ENCODE assay signal across 22 cellular contexts in genomic region chr10:12444981-12445700, GRCh38.
DNase-seq lines count a peak whose midpoint lies in the region; ATAC-seq, FAIRE-seq and TF ChIP-seq lines count a peak whose summit lies in the region.
"Had no signal": no experiment of that assay in that cellular context is flagged by ENCODE, and none has a peak within 500 bp of the region (broad histone marks: within the 10 kb centered on the region; RNA-seq: fewer than 3 reads in every experiment).

No MANE protein-coding gene starts in this region.

- peaks cover 36% of the 10 kb centered on the region for H3K4me1 Mint-ChIP-seq in activated CD4-positive, alpha-beta T cell treated with anti-CD3 and anti-CD28 coated beads for 36 hours
- peaks cover 23% of the 10 kb centered on the region for H3K4me1 Mint-ChIP-seq in activated CD4-positive, alpha-beta T cell treated with anti-CD3 and anti-CD28 coated beads, Interleukin-2, amount 10 ng/mL, durations not matched to agents 7 days and 5 days
- peaks cover 42% of the 10 kb centered on the region for H3K4me1 Mint-ChIP-seq in memory B cell
- H3K4me1 Mint-ChIP-seq: nephron progenitor cell had no signal

- DNase-seq in activated CD4-positive, alpha-beta T cell treated with anti-CD3 and anti-CD28 coated beads for 36 hours: no peak
- no peak for DNase-seq in activated CD4-positive, alpha-beta T cell treated with anti-CD3 and anti-CD28 coated beads, Interleukin-2, amount 10 ng/mL, durations not matched to agents 7 days and 5 days
- DNase-seq in K562 (ENCODE audit: extremely low read depth in 1 of 4, low spot score in 3 of 4) (no peak), memory B cell (ENCODE audit: low spot score in 2 of 2) (no peak), uterus (no peak), NCI-H1694 (lab: John Stamatoyannopoulos, UW) (no peak)
- DNase-seq in activated naive CD4-positive, alpha-beta T cell treated with anti-CD3 and anti-CD28 coated beads, Interleukin-2, amount 50 U/mL, for 16 hours: no peak
- DNase-seq: activated CD8-positive, alpha-beta memory T cell treated with anti-CD3 and anti-CD28 coated beads for 24 hours; DMS153; effector memory CD4-positive, alpha-beta T cell; GOT3; NCI-H187 treated with DMSO at 0.1 percent for 48 hours; nephron progenitor cell; stimulated activated CD4-positive, alpha-beta T cell treated with anti-CD3 and anti-CD28 coated beads, Interleukin-4, amount 100 ng/mL, for 1 hour; substantia nigra; WERI-Rb-1 had no signal

- H3K9me3 ChIP-seq in K562 (replicated peaks; ENCODE audit: control insufficient read depth, insufficient read depth, low read depth, low read length) (no peaks in the 10 kb centered on the region), uterus (no peaks in the 10 kb centered on the region)

- H3K4me2 ChIP-seq in K562 (ENCODE audit: insufficient read depth, low read length): no peak overlapping the region
- H3K4me2 ChIP-seq: BLaER1 had no signal

- H3K36me3 ChIP-seq in K562 (ENCODE audit: control insufficient read depth, insufficient read depth, low read length) (no peaks in the 10 kb centered on the region), uterus (no peaks in the 10 kb centered on the region)
- H3K36me3 ChIP-seq: BLaER1, cardiac muscle cell, WERI-Rb-1 had no signal

- H3K4me3 Mint-ChIP-seq in activated CD4-positive, alpha-beta T cell treated with anti-CD3 and anti-CD28 coated beads for 36 hours: no peak overlapping the region
- H3K4me3 Mint-ChIP-seq in activated CD4-positive, alpha-beta T cell treated with anti-CD3 and anti-CD28 coated beads, Interleukin-2, amount 10 ng/mL, durations not matched to agents 7 days and 5 days: no peak overlapping the region
- H3K4me3 Mint-ChIP-seq in memory B cell: no peak overlapping the region
- H3K4me3 Mint-ChIP-seq: nephron progenitor cell had no signal

- no peaks in the 10 kb centered on the region for H4K20me1 ChIP-seq in K562 (replicated peaks; ENCODE audit: control insufficient read depth, insufficient read depth, low read length)

- no peaks in the 10 kb centered on the region; a peak in 1 of 5 replicates for H3K27me3 ChIP-seq in K562 (ENCODE audit: control insufficient read depth in 2 of 2, insufficient read depth in 2 of 2, low read length in 2 of 2)
- H3K27me3 ChIP-seq in uterus: no peaks in the 10 kb centered on the region
- H3K27me3 ChIP-seq: BLaER1, cardiac muscle cell had no signal

- no peak for FAIRE-seq in K562 (lab: Jason Lieb, UNC)
- FAIRE-seq: small intestine had no signal

- no peak overlapping the region for H3K9ac ChIP-seq in K562 (ENCODE audit: insufficient read depth in 1 of 2, low read depth in 2 of 2, low read length in 2 of 2)
- H3K9ac ChIP-seq: BLaER1 had no signal

- TF ChIP-seq EP300 in K562 (IDR thresholded peaks at IDR 0.05; ENCODE audit: low read length): no peak

- H2AFZ ChIP-seq in K562 (ENCODE audit: low read depth, low read length): 0 out of 2 replicates have a peak overlapping the region, but pooled peaks have one; percentile 27

- no peaks in the 10 kb centered on the region for H3K27me3 Mint-ChIP-seq in activated CD4-positive, alpha-beta T cell treated with anti-CD3 and anti-CD28 coated beads for 36 hours
- peaks cover 4% of the 10 kb centered on the region for H3K27me3 Mint-ChIP-seq in activated CD4-positive, alpha-beta T cell treated with anti-CD3 and anti-CD28 coated beads, Interleukin-2, amount 10 ng/mL, durations not matched to agents 7 days and 5 days
- no peaks in the 10 kb centered on the region for H3K27me3 Mint-ChIP-seq in memory B cell
- H3K27me3 Mint-ChIP-seq: progenitor cell of endocrine pancreas had no signal

- H3K4me3 ChIP-seq in K562 (no peak overlapping the region), uterus (no peak overlapping the region)
- H3K4me3 ChIP-seq: BLaER1, cardiac muscle cell had no signal

- no TSS peak for BruUV-seq in K562 (replicated peaks; lab: Mats Ljungman, UMichigan)

- H3K79me2 ChIP-seq in K562 (ENCODE audit: control insufficient read depth, insufficient read depth, low read length): no peaks in the 10 kb centered on the region

- H3K4me1 ChIP-seq in K562 (replicated peaks in 1 of 2; ENCODE audit: control insufficient read depth in 2 of 2, insufficient read depth in 2 of 2, low read length in 2 of 2): no peaks in the 10 kb centered on the region
- H3K4me1 ChIP-seq in uterus: no peaks in the 10 kb centered on the region

- in situ Hi-C loops in K562 (cut with MboI): no loop called here

- CTCF ChIA-PET in activated CD4-positive, alpha-beta T cell treated with anti-CD3 and anti-CD28 coated beads for 36 hours (lab: Charles Lee): no interaction called here
- CTCF ChIA-PET in activated CD4-positive, alpha-beta T cell treated with anti-CD3 and anti-CD28 coated beads, Interleukin-2, amount 10 ng/mL, durations not matched to agents 7 days and 5 days (lab: Charles Lee): no interaction called here
- CTCF ChIA-PET in K562 (lab: Yijun Ruan, JAX; ENCODE audit: low intra/inter-chr PET ratio): no interaction called here

- TF ChIP-seq CTCF in K562 (IDR thresholded peaks at IDR 0.05 in 2 of 3, conservative IDR thresholded peaks at IDR 0.05 in 1 of 3; ENCODE audit: insufficient read depth in 2 of 3, low read depth in 1 of 3, low read length in 3 of 3): no peak
- no peak for TF ChIP-seq CTCF in uterus (IDR thresholded peaks at IDR 0.05)

- intact Hi-C loops in activated CD4-positive, alpha-beta T cell treated with anti-CD3 and anti-CD28 coated beads for 36 hours (cut with DNase I, micrococcal nuclease): loop anchor here in 1 of 2 experiments (5.0 kb wide), 3 partner anchors 248 to 337 kb away; partner anchors contain the start of genes CDC123 and NUDT5
- intact Hi-C loops in K562 (cut with micrococcal nuclease): no loop called here
- intact Hi-C loops in uterus (cut with DNase I; ENCODE audit: low total_unique reads): no loop called here

- peaks cover 8% of the 10 kb centered on the region for H3K36me3 Mint-ChIP-seq in activated CD4-positive, alpha-beta T cell treated with anti-CD3 and anti-CD28 coated beads for 36 hours (ENCODE audit: low read depth)
- peaks cover 5% of the 10 kb centered on the region for H3K36me3 Mint-ChIP-seq in activated CD4-positive, alpha-beta T cell treated with anti-CD3 and anti-CD28 coated beads, Interleukin-2, amount 10 ng/mL, durations not matched to agents 7 days and 5 days (ENCODE audit: low read depth)
- peaks cover 7% of the 10 kb centered on the region for H3K36me3 Mint-ChIP-seq in memory B cell

- TF ChIP-seq POLR2A in K562 (conservative IDR thresholded peaks at IDR 0.05): no peak
- TF ChIP-seq POLR2A in uterus (IDR thresholded peaks at IDR 0.05): no peak

- H3K9me3 Mint-ChIP-seq in activated CD4-positive, alpha-beta T cell treated with anti-CD3 and anti-CD28 coated beads for 36 hours (ENCODE audit: low read depth): peaks cover 9% of the 10 kb centered on the region
- H3K9me3 Mint-ChIP-seq in activated CD4-positive, alpha-beta T cell treated with anti-CD3 and anti-CD28 coated beads, Interleukin-2, amount 10 ng/mL, durations not matched to agents 7 days and 5 days: peaks cover 13% of the 10 kb centered on the region
- no peaks in the 10 kb centered on the region for H3K9me3 Mint-ChIP-seq in memory B cell

- TF ChIP-seq RAD21 in K562 (CRISPR knock-in tag; conservative IDR thresholded peaks at IDR 0.05 in 1 of 2, IDR thresholded peaks at IDR 0.05 in 1 of 2): no peak

- POLR2A ChIA-PET in activated CD4-positive, alpha-beta T cell treated with anti-CD3 and anti-CD28 coated beads for 36 hours (lab: Charles Lee): no interaction called here
- POLR2A ChIA-PET in activated CD4-positive, alpha-beta T cell treated with anti-CD3 and anti-CD28 coated beads, Interleukin-2, amount 10 ng/mL, durations not matched to agents 7 days and 5 days (lab: Charles Lee): no interaction called here
- POLR2A ChIA-PET in K562 (lab: Yijun Ruan, JAX): no interaction called here

- ATAC-seq in activated CD4-positive, alpha-beta T cell treated with anti-CD3 and anti-CD28 coated beads for 36 hours: no peak
- ATAC-seq in K562 (no peak), memory B cell (ENCODE audit: low read depth) (no peak), GM18861 (IDR thresholded peaks at IDR 0.05; ENCODE audit: unreplicated experiment) (no peak)

- H3K27ac Mint-ChIP-seq in activated CD4-positive, alpha-beta T cell treated with anti-CD3 and anti-CD28 coated beads for 36 hours: peak overlapping the region; percentile 1
- no peak overlapping the region for H3K27ac Mint-ChIP-seq in activated CD4-positive, alpha-beta T cell treated with anti-CD3 and anti-CD28 coated beads, Interleukin-2, amount 10 ng/mL, durations not matched to agents 7 days and 5 days
- H3K27ac Mint-ChIP-seq in memory B cell: peak overlapping the region; percentile 63
- H3K27ac Mint-ChIP-seq: nephron progenitor cell, progenitor cell of endocrine pancreas had no signal

- H3K27ac ChIP-seq in K562 (ENCODE audit: extremely low read depth, low read depth, low read length) (no peak overlapping the region), uterus (peak overlapping the region; percentile 52 to 70)
- H3K27ac ChIP-seq: 22Rv1, BLaER1, cardiac muscle cell, WERI-Rb-1 had no signal

- H3K9me1 ChIP-seq in K562 (ENCODE audit: control insufficient read depth, insufficient read depth, low read length): no peaks in the 10 kb centered on the region

- WGBS in K562 (ENCODE audit: insufficient coverage, low coverage, missing lambda C conversion rate): 8% methylated on average over 6 of the region's 6 CpGs

TF ChIP-seq in K562, 482 proteins besides CTCF, POLR2A, EP300 and RAD21:
- TF ChIP-seq PYGO2 (tag; IDR thresholded peaks at IDR 0.05) (0 out of 2 replicates have a peak, but pooled peaks have one; percentile 42), ZNF740 (CRISPR knock-in tag; IDR thresholded peaks at IDR 0.05) (no peak), ZNF740 (tag; IDR thresholded peaks at IDR 0.05) (peak in 1 of 2 experiments; percentile 67; a peak in 1 of 4 replicates), TCF3 (CRISPR knock-in tag; IDR thresholded peaks at IDR 0.05) (no peak), GTF2A2 (tag; IDR thresholded peaks at IDR 0.05) (peak; percentile 31; the same call in 1 of the 2 replicates)
